ENCODE assay signal across 28 cellular contexts in the genomic region with DNA sequence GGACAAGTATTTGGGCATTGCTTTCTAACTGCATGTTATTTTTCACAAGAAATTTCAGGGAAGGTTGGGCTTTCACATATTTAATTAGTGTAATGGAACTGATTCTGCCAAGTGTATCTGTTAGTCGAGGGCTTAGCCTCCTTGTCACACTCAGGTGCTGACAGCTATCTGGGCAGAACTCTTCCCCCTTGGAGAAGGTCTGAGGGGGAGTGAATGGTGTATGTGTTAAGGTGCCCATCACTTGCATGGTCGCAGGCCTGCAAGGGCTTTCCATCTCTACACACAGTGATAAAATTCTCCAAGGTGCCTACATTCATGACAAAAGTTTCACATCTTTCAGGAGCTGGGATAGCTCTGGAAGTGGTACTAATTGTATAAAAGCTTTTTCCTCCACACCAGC.
A peak's percentile ranks its signal among the peaks of the same experiment; 100 is the strongest.
DNase-seq lines count a peak whose midpoint lies in the region; ATAC-seq, FAIRE-seq and TF ChIP-seq lines count a peak whose summit lies in the region.
"Had no signal": no experiment of that assay in that cellular context is flagged by ENCODE, and none has a peak within 500 bp of the region (broad histone marks: within the 10 kb centered on the region; RNA-seq: fewer than 3 reads in every experiment).

No MANE protein-coding gene starts in this region.

- DNase-seq in A549 (ENCODE audit: low read depth in 1 of 2, low spot score in 1 of 2): no peak
- DNase-seq in CD4-positive, CD25-positive, alpha-beta regulatory T cell: no peak
- DNase-seq in T-cell: no peak
- no peak for DNase-seq in left ventricle myocardium superior
- no peak for DNase-seq in MG63
- no peak for DNase-seq in SKM-1 treated with dmso at 0.1 percent for 144 hours (lab: John Stamatoyannopoulos, UW; ENCODE audit: unreplicated experiment)
- DNase-seq in DMS53 treated with DMSO at 0.1 percent for 48 hours (lab: John Stamatoyannopoulos, UW; ENCODE audit: unreplicated experiment): no peak
- DNase-seq: activated CD4-positive, alpha-beta T cell treated with anti-CD3 and anti-CD28 coated beads for 1 hour; activated effector memory CD4-positive, alpha-beta T cell treated with anti-CD3 and anti-CD28 coated beads, Interleukin-2, amount 50 U/mL, for 16 hours; activated naive CD8-positive, alpha-beta T cell treated with anti-CD3 and anti-CD28 coated beads, Interleukin-2, amount 50 U/mL, for 24 hours; DMS153; GF-D8; H7; heart left ventricle; Kasumi-1; NCI-H1694 treated with DMSO at 0.1 percent for 48 hours; NCI-H2171; NCI-H510A treated with DMSO at 0.1 percent for 48 hours; stimulated activated CD4-positive, alpha-beta T cell treated with anti-CD3 and anti-CD28 coated beads, Interleukin-4, amount 100 ng/mL, for 4 hours; stimulated activated naive CD4-positive, alpha-beta T cell treated with Interleukin-2 at 50 U/mL for 16 hours had no signal

- peaks cover 51 to 94% (median 82%) of the 10 kb centered on the region in 4 donors for H3K4me1 Mint-ChIP-seq in CD4-positive, CD25-positive, alpha-beta regulatory T cell
- peaks cover 86 to 96% (median 93%) of the 10 kb centered on the region in 3 donors for H3K4me1 Mint-ChIP-seq in T-cell

- TF ChIP-seq EP300 in A549 (IDR thresholded peaks at IDR 0.05): no peak

- no peaks in the 10 kb centered on the region for H3K9me3 Mint-ChIP-seq in CD4-positive, CD25-positive, alpha-beta regulatory T cell
- H3K9me3 Mint-ChIP-seq in T-cell: no peaks in the 10 kb centered on the region
- H3K9me3 Mint-ChIP-seq: activated naive CD8-positive, alpha-beta T cell treated with anti-CD3 and anti-CD28 coated beads, Interleukin-2, amount 50 U/mL, for 24 hours; mesothelial cell of epicardium; nephron had no signal

- peak overlapping the region; percentile 53 to 100 (median 92) for H3K27ac Mint-ChIP-seq in CD4-positive, CD25-positive, alpha-beta regulatory T cell
- peak overlapping the region; percentile 95 to 96 for H3K27ac Mint-ChIP-seq in T-cell
- H3K27ac Mint-ChIP-seq: mesothelial cell of epicardium, nephron had no signal

- H3K4me3 ChIP-seq in A549 (no peak overlapping the region), MG63 (no peak overlapping the region)
- peak overlapping the region; percentile 86 for H3K4me3 ChIP-seq in CD4-positive, CD25-positive, alpha-beta regulatory T cell (ENCODE audit: low read depth, low read length)
- H3K4me3 ChIP-seq: heart left ventricle, pancreas, SJSA1, thyroid gland had no signal

- intact Hi-C loops in left ventricle myocardium superior (cut with micrococcal nuclease): no loop called here

- H3K36me3 Mint-ChIP-seq in CD4-positive, CD25-positive, alpha-beta regulatory T cell: peaks cover 15% of the 10 kb centered on the region
- H3K36me3 Mint-ChIP-seq in T-cell: peaks cover 14% of the 10 kb centered on the region
- H3K36me3 Mint-ChIP-seq: mesothelial cell of epicardium had no signal

- TF ChIP-seq CTCF in A549 (IDR thresholded peaks at IDR 0.05): no peak

- CTCF ChIA-PET in A549 (lab: Yijun Ruan, JAX) (interaction anchor here (1.5 to 3.9 kb wide), 3 partner anchors 8 to 340 kb away, joined by 5 to 21 read pairs (median 5); no protein-coding TSS in a partner anchor), T-cell (lab: Charles Lee) (interaction anchor here (1.0 to 2.1 kb wide), 5 partner anchors 9 to 56 kb away, joined by 5 to 9 read pairs (median 6); no protein-coding TSS in a partner anchor)

- TF ChIP-seq RAD21 in A549 (conservative IDR thresholded peaks at IDR 0.05 in 1 of 2, IDR thresholded peaks at IDR 0.05 in 1 of 2): no peak

- no peaks in the 10 kb centered on the region for H3K27me3 Mint-ChIP-seq in CD4-positive, CD25-positive, alpha-beta regulatory T cell
- H3K27me3 Mint-ChIP-seq in T-cell: no peaks in the 10 kb centered on the region
- H3K27me3 Mint-ChIP-seq: activated naive CD8-positive, alpha-beta T cell treated with anti-CD3 and anti-CD28 coated beads, Interleukin-2, amount 50 U/mL, for 24 hours had no signal

- H3K9me3 ChIP-seq in A549 (no peaks in the 10 kb centered on the region), MG63 (no peaks in the 10 kb centered on the region)
- H3K9me3 ChIP-seq in CD4-positive, CD25-positive, alpha-beta regulatory T cell (ENCODE audit: control insufficient read depth in 2 of 2, low read length in 2 of 2): peaks cover 0 to 7% of the 10 kb centered on the region in 2 experiments
- H3K9me3 ChIP-seq: heart left ventricle, pancreas, SJSA1, thyroid gland had no signal

- peak overlapping the region; percentile 81 to 88 (median 86) for H3K4me3 Mint-ChIP-seq in CD4-positive, CD25-positive, alpha-beta regulatory T cell
- H3K4me3 Mint-ChIP-seq in T-cell: peak overlapping the region in 2 of 3 donors; percentile 37 to 74
- H3K4me3 Mint-ChIP-seq: mesothelial cell of epicardium, nephron had no signal

- H3K36me3 ChIP-seq in CD4-positive, CD25-positive, alpha-beta regulatory T cell (ENCODE audit: control insufficient read depth, insufficient read depth, low read length): peaks cover 6% of the 10 kb centered on the region
- no peaks in the 10 kb centered on the region for H3K36me3 ChIP-seq in MG63
- H3K36me3 ChIP-seq: brain microvascular endothelial cell, heart left ventricle, pancreas, SJSA1, thyroid gland had no signal

- WGBS in A549 (ENCODE audit: missing lambda C conversion rate): 32% methylated on average over 2 of the region's 2 CpGs

- FAIRE-seq in A549 (lab: Jason Lieb, UNC): peak; percentile 39
- FAIRE-seq: pancreas had no signal

- no peaks in the 10 kb centered on the region for H3K27me3 ChIP-seq in CD4-positive, CD25-positive, alpha-beta regulatory T cell (ENCODE audit: control insufficient read depth, insufficient read depth, low read length)
- H3K27me3 ChIP-seq in MG63: no peaks in the 10 kb centered on the region
- H3K27me3 ChIP-seq: brain microvascular endothelial cell, heart left ventricle, pancreas, thyroid gland had no signal

- TF ChIP-seq POLR2A in A549 (IDR thresholded peaks at IDR 0.05; ENCODE audit: low read length): no peak

- H3K27ac ChIP-seq in A549: no peak overlapping the region
- H3K27ac ChIP-seq in CD4-positive, CD25-positive, alpha-beta regulatory T cell (ENCODE audit: insufficient read depth, low read length, poor library complexity, severe bottlenecking): peak overlapping the region; percentile 95
- H3K27ac ChIP-seq: brain microvascular endothelial cell, heart left ventricle, pancreas, SJSA1, thyroid gland had no signal

- peak overlapping the region; percentile 55 for H3K4me2 ChIP-seq in A549

- POLR2A ChIA-PET in A549 (lab: Yijun Ruan, JAX) (no interaction called here), T-cell (lab: Charles Lee) (interaction anchor here in 1 of 2 donors (0.5 to 0.9 kb wide), 2 partner anchors 10 to 25 kb away, joined by 3 to 6 read pairs; no protein-coding TSS in a partner anchor)

- ATAC-seq in A549: no peak; a peak in 1 of 6 replicates
- no peak for ATAC-seq in CD4-positive, CD25-positive, alpha-beta regulatory T cell (ENCODE audit: low read depth in 2 of 2)
- ATAC-seq in T-cell (replicated peaks in 1 of 4): no peak
- ATAC-seq in left ventricle myocardium superior: peak; percentile 81
- ATAC-seq: activated naive CD8-positive, alpha-beta T cell treated with anti-CD3 and anti-CD28 coated beads, Interleukin-2, amount 50 U/mL, for 24 hours; Panc1; sciatic nerve had no signal

- H3K4me1 ChIP-seq in A549: peaks cover 19% of the 10 kb centered on the region
- H3K4me1 ChIP-seq in CD4-positive, CD25-positive, alpha-beta regulatory T cell (ENCODE audit: control insufficient read depth, insufficient read depth, low read length, poor library complexity, severe bottlenecking): peaks cover 96% of the 10 kb centered on the region
- H3K4me1 ChIP-seq: SJSA1 had no signal

TF ChIP-seq in A549, 52 proteins besides CTCF, POLR2A, EP300 and RAD21:
- TF ChIP-seq, protein P1, sequence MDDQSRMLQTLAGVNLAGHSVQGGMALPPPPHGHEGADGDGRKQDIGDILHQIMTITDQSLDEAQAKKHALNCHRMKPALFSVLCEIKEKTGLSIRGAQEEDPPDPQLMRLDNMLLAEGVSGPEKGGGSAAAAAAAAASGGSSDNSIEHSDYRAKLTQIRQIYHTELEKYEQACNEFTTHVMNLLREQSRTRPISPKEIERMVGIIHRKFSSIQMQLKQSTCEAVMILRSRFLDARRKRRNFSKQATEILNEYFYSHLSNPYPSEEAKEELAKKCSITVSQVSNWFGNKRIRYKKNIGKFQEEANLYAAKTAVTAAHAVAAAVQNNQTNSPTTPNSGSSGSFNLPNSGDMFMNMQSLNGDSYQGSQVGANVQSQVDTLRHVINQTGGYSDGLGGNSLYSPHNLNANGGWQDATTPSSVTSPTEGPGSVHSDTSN (IDR thresholded peaks at IDR 0.05): no peak
- TF ChIP-seq HEYL (CRISPR knock-in tag; IDR thresholded peaks at IDR 0.05) (no peak), NPAS2 (CRISPR knock-in tag; IDR thresholded peaks at IDR 0.05; ENCODE audit: borderline replicate concordance) (no peak)
